Comparison of ENCODE assay signal across 1 cellular context in genomic region chr14:50038398-50039119, GRCh38.
TF ChIP-seq lines count a peak whose summit lies in the region.

No MANE protein-coding gene starts in this region.

TF ChIP-seq in GM12878, 131 proteins besides CTCF, POLR2A, EP300 and RAD21 (continued from another document and continues in another):
- peak; percentile 97 for TF ChIP-seq BCL3 (IDR thresholded peaks at IDR 0.05; ENCODE audit: borderline replicate concordance, insufficient read depth, low read depth, low read length, poor library complexity, severe bottlenecking)
- peak; percentile 99 for TF ChIP-seq NBN (IDR thresholded peaks at IDR 0.05)
- 0 out of 2 replicates have a peak, but pooled peaks have one; percentile 10 for TF ChIP-seq ESRRA (IDR thresholded peaks at IDR 0.05; ENCODE audit: low read length)
- TF ChIP-seq IRF5 (IDR thresholded peaks at IDR 0.05; ENCODE audit: borderline replicate concordance) = no peak
- no peak for TF ChIP-seq SP1 (IDR thresholded peaks at IDR 0.05; ENCODE audit: low read depth, low read length)
- peak; percentile 100 for TF ChIP-seq EED (IDR thresholded peaks at IDR 0.05; ENCODE audit: low read depth)
- TF ChIP-seq MTA2 (IDR thresholded peaks at IDR 0.05; ENCODE audit: low read depth) = peak; percentile 99
- no peak for TF ChIP-seq HSF1 (IDR thresholded peaks at IDR 0.05; ENCODE audit: low read depth, low read length)
- no peak for TF ChIP-seq SUZ12 (IDR thresholded peaks at IDR 0.05; ENCODE audit: unreplicated experiment)
- no peak for TF ChIP-seq POLR2AphosphoS2 (IDR thresholded peaks at IDR 0.05; ENCODE audit: low read depth, low read length)
- TF ChIP-seq MTA3 (IDR thresholded peaks at IDR 0.05; ENCODE audit: borderline replicate concordance, low read length) = peak; percentile 99
- TF ChIP-seq PRDM15 (CRISPR knock-in tag; IDR thresholded peaks at IDR 0.05) = no peak
- TF ChIP-seq KLF5 (IDR thresholded peaks at IDR 0.05; ENCODE audit: partially characterized antibody) = peak; percentile 35
- peak; percentile 75 for TF ChIP-seq CBFB (IDR thresholded peaks at IDR 0.05; ENCODE audit: low read depth)
- TF ChIP-seq USF1 (IDR thresholded peaks at IDR 0.05; ENCODE audit: borderline replicate concordance, extremely low read length, insufficient read depth, low read depth, low read length) = no peak
- TF ChIP-seq BMI1 (IDR thresholded peaks at IDR 0.05; ENCODE audit: borderline replicate concordance) = peak; percentile 91
- peak; percentile 96 for TF ChIP-seq GATAD2B (conservative IDR thresholded peaks at IDR 0.05; ENCODE audit: low read depth)
- no peak for TF ChIP-seq ZNF217 (IDR thresholded peaks at IDR 0.05)
- TF ChIP-seq FOS (IDR thresholded peaks at IDR 0.05; ENCODE audit: borderline replicate concordance, extremely low read depth, insufficient read length) = no peak
- TF ChIP-seq CEBPZ (IDR thresholded peaks at IDR 0.05; ENCODE audit: low read depth, low read length) = no peak
- no peak for TF ChIP-seq CHD1 (IDR thresholded peaks at IDR 0.05; ENCODE audit: low read depth, low read length)
- TF ChIP-seq BCLAF1 (IDR thresholded peaks at IDR 0.05) = no peak
- TF ChIP-seq PML (IDR thresholded peaks at IDR 0.05; ENCODE audit: low read length) = peak; percentile 95; the same call in 1 of the 2 replicates
- TF ChIP-seq SMC3 (IDR thresholded peaks at IDR 0.05; ENCODE audit: borderline replicate concordance, low read length) = peak; percentile 23; the same call in 1 of the 2 replicates
- peak; percentile 60; the same call in 1 of the 2 replicates for TF ChIP-seq TCF12 (IDR thresholded peaks at IDR 0.05; ENCODE audit: low read depth, low read length)
- TF ChIP-seq ETV6 (conservative IDR thresholded peaks at IDR 0.05 in 1 of 2, IDR thresholded peaks at IDR 0.05 in 1 of 2; ENCODE audit: borderline replicate concordance in 1 of 2, low read depth in 1 of 2) = peak in 1 of 2 experiments; percentile 97; a peak in 2 of 4 replicates
- no peak for TF ChIP-seq NFYA (IDR thresholded peaks at IDR 0.05; ENCODE audit: borderline replicate concordance, low read depth, low read length)
- TF ChIP-seq KDM1A (IDR thresholded peaks at IDR 0.05; ENCODE audit: borderline replicate concordance) = no peak
- no peak for TF ChIP-seq E2F4 (IDR thresholded peaks at IDR 0.05; ENCODE audit: low read depth, low read length)
- no peak for TF ChIP-seq ZNF384 (IDR thresholded peaks at IDR 0.05; ENCODE audit: borderline replicate concordance, low read depth, low read length)
- TF ChIP-seq POLR2AphosphoS5 (IDR thresholded peaks at IDR 0.05; ENCODE audit: low read length) = peak; percentile 43
- TF ChIP-seq HDGF (IDR thresholded peaks at IDR 0.05) = no peak; the same call in 1 of the 2 replicates
- no peak for TF ChIP-seq NKRF (conservative IDR thresholded peaks at IDR 0.05)
- peak; percentile 79; the same call in 1 of the 2 replicates for TF ChIP-seq MEF2A (IDR thresholded peaks at IDR 0.05; ENCODE audit: insufficient read depth, low read depth, low read length)
- no peak for TF ChIP-seq ZNF274 (IDR thresholded peaks at IDR 0.05; ENCODE audit: insufficient read depth, insufficient read length)
- peak; percentile 97 for TF ChIP-seq JUNB (IDR thresholded peaks at IDR 0.05)
- TF ChIP-seq TCF7 (IDR thresholded peaks at IDR 0.05; ENCODE audit: borderline replicate concordance) = peak; percentile 62; the same call in 1 of the 2 replicates
- no peak for TF ChIP-seq ASH2L (IDR thresholded peaks at IDR 0.05; ENCODE audit: borderline replicate concordance, low read depth)
